Comparison of ENCODE assay signal across 13 cellular contexts in genomic region chr11:92552942-92553341, GRCh38.
DNase-seq lines count a peak whose midpoint lies in the region; ATAC-seq and TF ChIP-seq lines count a peak whose summit lies in the region.
"Had no signal": no experiment of that assay in that cellular context is flagged by ENCODE, and none has a peak within 500 bp of the region (broad histone marks: within the 10 kb centered on the region; RNA-seq: fewer than 3 reads in every experiment).

No MANE protein-coding gene starts in this region.

- TF ChIP-seq CTCF in SK-N-SH (IDR thresholded peaks at IDR 0.05) = peak; percentile 67
- TF ChIP-seq CTCF in OCI-LY3 (IDR thresholded peaks at IDR 0.05; ENCODE audit: low read depth, low read length) = peak; percentile 77
- TF ChIP-seq CTCF in thoracic aorta (IDR thresholded peaks at IDR 0.05) = peak; percentile 14

- no peak for ATAC-seq in SK-N-SH treated with all-trans-retinoic acid at 6 μM for 48 hours
- no peak for ATAC-seq in thoracic aorta (ENCODE audit: insufficient number of reproducible peaks, low FRiP score, low read depth)

- H3K4me1 ChIP-seq in SK-N-SH (ENCODE audit: control insufficient read depth in 1 of 2, insufficient read depth in 2 of 2, low read depth in 1 of 2, low read length in 1 of 2) (peaks cover 0 to 2% of the 10 kb centered on the region in 2 experiments; a peak in 3 of 4 replicates), OCI-LY3 (ENCODE audit: low read length) (no peaks in the 10 kb centered on the region), thoracic aorta (ENCODE audit: control insufficient read depth in 1 of 2, low read depth in 2 of 2) (no peaks in the 10 kb centered on the region)
- H3K4me1 ChIP-seq: prostate gland had no signal

- no peak overlapping the region for H3K9ac ChIP-seq in SK-N-SH
- no peak overlapping the region for H3K9ac ChIP-seq in OCI-LY3 (ENCODE audit: low read length)

- H2AFZ ChIP-seq in SK-N-SH (ENCODE audit: low read depth) = no peak overlapping the region
- no peak overlapping the region for H2AFZ ChIP-seq in OCI-LY3 (ENCODE audit: low read depth, low read length)

- POLR2A ChIA-PET in SK-N-SH (lab: Yijun Ruan, JAX) = no interaction called here

- no peak overlapping the region for H3K4me2 ChIP-seq in SK-N-SH
- H3K4me2 ChIP-seq in OCI-LY3 (ENCODE audit: low read length) = no peak overlapping the region

- no peak overlapping the region for H3K4me3 ChIP-seq in SK-N-SH (ENCODE audit: low read depth in 2 of 2, low read length in 1 of 2)
- H3K4me3 ChIP-seq in OCI-LY3 (ENCODE audit: low read length) = no peak overlapping the region
- no peak overlapping the region for H3K4me3 ChIP-seq in thoracic aorta
- H3K4me3 ChIP-seq: lung, prostate gland had no signal

- TF ChIP-seq EP300 in SK-N-SH (IDR thresholded peaks at IDR 0.05; ENCODE audit: borderline replicate concordance in 1 of 2, low read depth in 1 of 2, low read length in 1 of 2) = no peak

- H3K36me3 ChIP-seq in SK-N-SH (replicated peaks in 1 of 2; ENCODE audit: control insufficient read depth in 1 of 2, insufficient read depth in 2 of 2, low read length in 1 of 2) = no peaks in the 10 kb centered on the region
- H3K36me3 ChIP-seq in OCI-LY3 (replicated peaks; ENCODE audit: low read depth, low read length) = no peaks in the 10 kb centered on the region
- no peaks in the 10 kb centered on the region for H3K36me3 ChIP-seq in thoracic aorta
- H3K36me3 ChIP-seq: prostate gland had no signal

- DNase-seq in SK-N-SH (no peak), fibroblast of peridontal ligament (ENCODE audit: extremely low read depth) (peak; percentile 10), thoracic aorta (ENCODE audit: low spot score) (no peak), hippocampal formation (lab: John Stamatoyannopoulos, UW) (no peak), HuH-7 (ENCODE audit: low spot score) (no peak)
- DNase-seq in activated naive CD4-positive, alpha-beta T cell (lab: John Stamatoyannopoulos, UW) = no peak
- DNase-seq: activated CD4-positive, alpha-beta T cell treated with anti-CD3 and anti-CD28 coated beads, Interleukin-2, amount 10 ng/mL, durations not matched to agents 24 days and 14 days; activated gamma-delta T cell treated with Interleukin-2 at 50 U/mL for 16 hours; glutamatergic neuron had no signal

- H3K79me2 ChIP-seq in SK-N-SH (ENCODE audit: insufficient read depth) (no peaks in the 10 kb centered on the region), OCI-LY3 (ENCODE audit: low read length) (no peaks in the 10 kb centered on the region)

- H3K9me2 ChIP-seq in SK-N-SH = no peaks in the 10 kb centered on the region

- TF ChIP-seq RAD21 in SK-N-SH (IDR thresholded peaks at IDR 0.05; ENCODE audit: low read length) = peak; percentile 62

- no peak overlapping the region for H3K27ac ChIP-seq in SK-N-SH (ENCODE audit: low read depth in 2 of 2, low read length in 1 of 2)
- H3K27ac ChIP-seq in OCI-LY3 (ENCODE audit: low read length) = no peak overlapping the region
- H3K27ac ChIP-seq in thoracic aorta = no peak overlapping the region
- H3K27ac ChIP-seq: prostate gland had no signal

- H3F3A ChIP-seq in SK-N-SH (replicated peaks; ENCODE audit: insufficient read depth) = peaks cover 6% of the 10 kb centered on the region

- no peaks in the 10 kb centered on the region for H3K9me3 ChIP-seq in SK-N-SH
- no peaks in the 10 kb centered on the region for H3K9me3 ChIP-seq in OCI-LY3 (ENCODE audit: insufficient read depth, low read length)
- no peaks in the 10 kb centered on the region for H3K9me3 ChIP-seq in thoracic aorta
- H3K9me3 ChIP-seq: prostate gland had no signal

- CTCF ChIA-PET in SK-N-SH (lab: Yijun Ruan, JAX) = interaction anchor here (0.8 kb wide), 1 partner anchor 160 kb away, joined by 3 read pairs; no protein-coding TSS in a partner anchor

- WGBS in SK-N-SH (ENCODE audit: low lambda C conversion rate) = 57% methylated on average over 2 of the region's 2 CpGs

- H4K20me1 ChIP-seq in SK-N-SH (ENCODE audit: insufficient read depth) (no peaks in the 10 kb centered on the region), OCI-LY3 (ENCODE audit: insufficient read depth, low read length) (no peaks in the 10 kb centered on the region)

- H3K27me3 ChIP-seq in SK-N-SH (ENCODE audit: insufficient read depth) = no peaks in the 10 kb centered on the region
- 0 out of 2 replicates have a peak, but pooled peaks cover 4% of the 10 kb centered on the region for H3K27me3 ChIP-seq in OCI-LY3 (ENCODE audit: low read depth, low read length)
- H3K27me3 ChIP-seq in thoracic aorta (replicated peaks; ENCODE audit: insufficient read depth) = no peaks in the 10 kb centered on the region

TF ChIP-seq in SK-N-SH, 30 proteins besides CTCF, POLR2A, EP300 and RAD21:
- TF ChIP-seq SMC3 (IDR thresholded peaks at IDR 0.05; ENCODE audit: low read depth, low read length) (peak; percentile 29), FOXJ3 (CRISPR knock-in tag; IDR thresholded peaks at IDR 0.05) (no peak), FOXM1 (IDR thresholded peaks at IDR 0.05; ENCODE audit: low read depth) (no peak)
TF ChIP-seq in SK-N-SH: peak in this region for 1.

TF ChIP-seq in SK-N-SH treated with all-trans-retinoic acid at 6 μM for 48 hours, 23 proteins besides CTCF, POLR2A, EP300 and RAD21 (continues in another document):
- TF ChIP-seq OSR1 (CRISPR knock-in tag; IDR thresholded peaks at IDR 0.05) = no peak
- TF ChIP-seq SNAI2 (CRISPR knock-in tag; IDR thresholded peaks at IDR 0.05) = no peak
- TF ChIP-seq TOX (CRISPR knock-in tag; IDR thresholded peaks at IDR 0.05; ENCODE audit: borderline replicate concordance) = no peak
- TF ChIP-seq, protein P1, sequence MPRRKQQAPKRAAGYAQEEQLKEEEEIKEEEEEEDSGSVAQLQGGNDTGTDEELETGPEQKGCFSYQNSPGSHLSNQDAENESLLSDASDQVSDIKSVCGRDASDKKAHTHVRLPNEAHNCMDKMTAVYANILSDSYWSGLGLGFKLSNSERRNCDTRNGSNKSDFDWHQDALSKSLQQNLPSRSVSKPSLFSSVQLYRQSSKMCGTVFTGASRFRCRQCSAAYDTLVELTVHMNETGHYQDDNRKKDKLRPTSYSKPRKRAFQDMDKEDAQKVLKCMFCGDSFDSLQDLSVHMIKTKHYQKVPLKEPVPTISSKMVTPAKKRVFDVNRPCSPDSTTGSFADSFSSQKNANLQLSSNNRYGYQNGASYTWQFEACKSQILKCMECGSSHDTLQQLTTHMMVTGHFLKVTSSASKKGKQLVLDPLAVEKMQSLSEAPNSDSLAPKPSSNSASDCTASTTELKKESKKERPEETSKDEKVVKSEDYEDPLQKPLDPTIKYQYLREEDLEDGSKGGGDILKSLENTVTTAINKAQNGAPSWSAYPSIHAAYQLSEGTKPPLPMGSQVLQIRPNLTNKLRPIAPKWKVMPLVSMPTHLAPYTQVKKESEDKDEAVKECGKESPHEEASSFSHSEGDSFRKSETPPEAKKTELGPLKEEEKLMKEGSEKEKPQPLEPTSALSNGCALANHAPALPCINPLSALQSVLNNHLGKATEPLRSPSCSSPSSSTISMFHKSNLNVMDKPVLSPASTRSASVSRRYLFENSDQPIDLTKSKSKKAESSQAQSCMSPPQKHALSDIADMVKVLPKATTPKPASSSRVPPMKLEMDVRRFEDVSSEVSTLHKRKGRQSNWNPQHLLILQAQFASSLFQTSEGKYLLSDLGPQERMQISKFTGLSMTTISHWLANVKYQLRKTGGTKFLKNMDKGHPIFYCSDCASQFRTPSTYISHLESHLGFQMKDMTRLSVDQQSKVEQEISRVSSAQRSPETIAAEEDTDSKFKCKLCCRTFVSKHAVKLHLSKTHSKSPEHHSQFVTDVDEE (CRISPR knock-in tag; IDR thresholded peaks at IDR 0.05) = no peak
- no peak for TF ChIP-seq ZFP3 (CRISPR knock-in tag; IDR thresholded peaks at IDR 0.05)
- no peak for TF ChIP-seq CSDC2 (CRISPR knock-in tag; IDR thresholded peaks at IDR 0.05)
- TF ChIP-seq ZNF8 (CRISPR knock-in tag; IDR thresholded peaks at IDR 0.05) = no peak
- no peak for TF ChIP-seq CSRNP3 (CRISPR knock-in tag; IDR thresholded peaks at IDR 0.05)
- TF ChIP-seq ZNF70 (CRISPR knock-in tag; IDR thresholded peaks at IDR 0.05) = no peak
- TF ChIP-seq, protein P2, sequence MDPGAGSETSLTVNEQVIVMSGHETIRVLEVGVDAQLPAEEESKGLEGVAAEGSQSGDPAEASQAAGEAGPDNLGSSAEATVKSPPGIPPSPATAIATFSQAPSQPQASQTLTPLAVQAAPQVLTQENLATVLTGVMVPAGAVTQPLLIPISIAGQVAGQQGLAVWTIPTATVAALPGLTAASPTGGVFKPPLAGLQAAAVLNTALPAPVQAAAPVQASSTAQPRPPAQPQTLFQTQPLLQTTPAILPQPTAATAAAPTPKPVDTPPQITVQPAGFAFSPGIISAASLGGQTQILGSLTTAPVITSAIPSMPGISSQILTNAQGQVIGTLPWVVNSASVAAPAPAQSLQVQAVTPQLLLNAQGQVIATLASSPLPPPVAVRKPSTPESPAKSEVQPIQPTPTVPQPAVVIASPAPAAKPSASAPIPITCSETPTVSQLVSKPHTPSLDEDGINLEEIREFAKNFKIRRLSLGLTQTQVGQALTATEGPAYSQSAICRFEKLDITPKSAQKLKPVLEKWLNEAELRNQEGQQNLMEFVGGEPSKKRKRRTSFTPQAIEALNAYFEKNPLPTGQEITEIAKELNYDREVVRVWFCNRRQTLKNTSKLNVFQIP (CRISPR knock-in tag; IDR thresholded peaks at IDR 0.05; ENCODE audit: borderline replicate concordance, low read depth) = no peak
- TF ChIP-seq ESRRG (CRISPR knock-in tag; IDR thresholded peaks at IDR 0.05) = no peak
- no peak for TF ChIP-seq TCF4 (CRISPR knock-in tag; IDR thresholded peaks at IDR 0.05; ENCODE audit: borderline replicate concordance)
- TF ChIP-seq PPARA (CRISPR knock-in tag; IDR thresholded peaks at IDR 0.05; ENCODE audit: borderline replicate concordance) = no peak
- no peak for TF ChIP-seq RARB (CRISPR knock-in tag; IDR thresholded peaks at IDR 0.05)
- TF ChIP-seq BACH2 (CRISPR knock-in tag; IDR thresholded peaks at IDR 0.05; ENCODE audit: borderline replicate concordance) = no peak
- no peak for TF ChIP-seq ZNF565 (CRISPR knock-in tag; conservative IDR thresholded peaks at IDR 0.05; ENCODE audit: low read depth)
- no peak for TF ChIP-seq ZFP30 (CRISPR knock-in tag; IDR thresholded peaks at IDR 0.05)

Comparison
In these comparisons a context has a peak if more than half of its experiments do, and no peak if none do; other contexts are left out.
1. CTCF ChIP-seq: peak in every context shown above with its lines; median percentile 77 in OCI-LY3; 67 in SK-N-SH; 14 in thoracic aorta.